In the genomic region with DNA sequence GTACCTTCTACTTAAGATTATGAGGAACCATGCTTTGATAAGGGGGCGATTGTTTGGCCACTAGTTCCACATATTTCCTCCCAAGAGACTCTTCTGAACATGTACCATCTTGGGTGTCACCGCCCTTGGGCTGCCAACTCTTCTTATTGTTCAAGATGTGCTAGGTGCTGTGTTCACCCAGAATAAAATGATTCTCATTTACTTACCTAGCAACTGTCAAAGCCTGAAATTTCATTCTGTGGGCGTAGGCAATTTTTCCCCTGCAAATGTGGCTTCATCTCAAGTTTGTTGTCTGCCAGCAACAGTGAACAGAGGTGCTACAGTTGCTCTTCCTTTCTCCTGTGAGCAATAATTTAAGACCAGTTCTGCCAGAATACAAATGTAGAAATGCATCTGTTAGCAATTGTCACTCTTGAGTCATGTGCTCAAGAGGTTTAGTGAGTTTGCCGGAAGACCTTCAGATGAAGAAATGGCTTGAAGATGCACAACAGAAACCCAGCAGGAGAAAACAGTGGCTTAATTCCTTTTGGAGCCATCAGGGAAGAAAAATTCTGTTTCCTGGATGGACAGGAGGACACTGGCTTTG, we compare ENCODE assay signal across 16 cellular contexts. TPM values are rescaled to one million over a fixed set of nuclear protein-coding genes. Genes with fewer than 3 reads are reported as not detected.
A peak's percentile ranks its signal among the peaks of the same experiment; 100 is the strongest.
DNase-seq lines count a peak whose midpoint lies in the region; ATAC-seq and TF ChIP-seq lines count a peak whose summit lies in the region.
"Had no signal": no experiment of that assay in that cellular context is flagged by ENCODE, and none has a peak within 500 bp of the region (broad histone marks: within the 10 kb centered on the region; RNA-seq: fewer than 3 reads in every experiment).

No MANE protein-coding gene starts in this region.

- H3K4me2 ChIP-seq in GM23248 (ENCODE audit: unreplicated experiment) (no peak overlapping the region), smooth muscle cell (peak overlapping the region; percentile 62)
- H3K4me2 ChIP-seq: KMS-11 had no signal

- no peak for TF ChIP-seq EP300 in stomach (IDR thresholded peaks at IDR 0.05)

- H2AFZ ChIP-seq in GM23248 (no peak overlapping the region), smooth muscle cell (ENCODE audit: low read depth) (no peak overlapping the region)

- peak; percentile 19 for DNase-seq in AG10803 (ENCODE audit: low read depth)
- peak; percentile 3 for DNase-seq in GM23248
- peak; percentile 21 for DNase-seq in fibroblast of peridontal ligament (ENCODE audit: extremely low read depth)
- DNase-seq in smooth muscle cell (lab: John Stamatoyannopoulos, UW; ENCODE audit: unreplicated experiment): no peak
- no peak for DNase-seq in stomach
- no peak for DNase-seq in NCI-H524 treated with DMSO at 0.1 percent for 48 hours (lab: John Stamatoyannopoulos, UW)
- DNase-seq: DND-41, GDM1, HFFc6, NCI-H1436 treated with DMSO at 0.1 percent for 48 hours, NCI-H2081, NCI-H510A, NCI-H82 had no signal

- H3K4me1 ChIP-seq in GM23248 (ENCODE audit: insufficient read depth): no peaks in the 10 kb centered on the region
- peaks cover 5% of the 10 kb centered on the region for H3K4me1 ChIP-seq in smooth muscle cell (ENCODE audit: low read depth)
- H3K4me1 ChIP-seq in stomach: no peaks in the 10 kb centered on the region

- no peak for ATAC-seq in HG02973 (IDR thresholded peaks at IDR 0.05; ENCODE audit: unreplicated experiment)

- 23 to 26% methylated on average over 4 of the region's 4 CpGs for WGBS in GM23248 (ENCODE audit: low coverage in 1 of 2, low lambda C conversion rate in 2 of 2, missing lambda C conversion rate in 2 of 2), 2 experiments
- WGBS in smooth muscle cell (ENCODE audit: low lambda C conversion rate): 83% methylated on average over 4 of the region's 4 CpGs
- 91 to 97% (median 93%) methylated on average over 4 of the region's 4 CpGs for WGBS in stomach, 5 donors

- H3K9me2 ChIP-seq in GM23248 (ENCODE audit: insufficient read depth): no peaks in the 10 kb centered on the region

- H3F3A ChIP-seq in GM23248 (ENCODE audit: insufficient read depth) (no peaks in the 10 kb centered on the region), smooth muscle cell (ENCODE audit: low read depth) (no peaks in the 10 kb centered on the region)

- H3K9ac ChIP-seq in GM23248: no peak overlapping the region
- no peak overlapping the region for H3K9ac ChIP-seq in smooth muscle cell (ENCODE audit: low read depth)
- H3K9ac ChIP-seq: BLaER1 treated with 17β-estradiol and CSF1 and Interleukin-3, amounts not matched to agents 10 nM and 100 nM; KMS-11 had no signal

- no peaks in the 10 kb centered on the region for H3K36me3 ChIP-seq in GM23248 (ENCODE audit: low read depth)
- H3K36me3 ChIP-seq in smooth muscle cell (ENCODE audit: low read depth): no peaks in the 10 kb centered on the region
- H3K36me3 ChIP-seq in stomach: no peaks in the 10 kb centered on the region
- H3K36me3 ChIP-seq: BLaER1 treated with 17β-estradiol and CSF1 and Interleukin-3, amounts not matched to agents 10 nM and 100 nM had no signal

- no peak for TF ChIP-seq POLR2A in stomach (IDR thresholded peaks at IDR 0.05)

- H3K4me3 ChIP-seq in AG10803 (ENCODE audit: low read length) (no peak overlapping the region), GM23248 (no peak overlapping the region), smooth muscle cell (no peak overlapping the region), stomach (no peak overlapping the region)
- H3K4me3 ChIP-seq: BLaER1 treated with 17β-estradiol and CSF1 and Interleukin-3, amounts not matched to agents 10 nM and 100 nM had no signal

- no peaks in the 10 kb centered on the region for H3K9me3 ChIP-seq in GM23248 (ENCODE audit: low read depth)
- H3K9me3 ChIP-seq in smooth muscle cell (replicated peaks; ENCODE audit: low read depth): no peaks in the 10 kb centered on the region
- H3K9me3 ChIP-seq in stomach: peaks cover 0 to 2% (median 0%) of the 10 kb centered on the region in 4 donors

- H3K27ac ChIP-seq in GM23248 (no peak overlapping the region), smooth muscle cell (ENCODE audit: low read depth) (no peak overlapping the region), stomach (no peak overlapping the region)
- H3K27ac ChIP-seq: BLaER1 treated with 17β-estradiol and CSF1 and Interleukin-3, amounts not matched to agents 10 nM and 100 nM; KMS-11 had no signal

- intact Hi-C loops in stomach (cut with DNase I; ENCODE audit: low total_unique reads): no loop called here

- in situ Hi-C loops in GM23248 (cut with MboI): no loop called here

- no peak for TF ChIP-seq CTCF in AG10803 (conservative IDR thresholded peaks at IDR 0.05; ENCODE audit: low read length)
- TF ChIP-seq CTCF in smooth muscle cell (IDR thresholded peaks at IDR 0.05; ENCODE audit: borderline replicate concordance, insufficient read depth, poor library complexity, severe bottlenecking): no peak
- no peak for TF ChIP-seq CTCF in stomach (IDR thresholded peaks at IDR 0.05)

- no peaks in the 10 kb centered on the region for H4K20me1 ChIP-seq in GM23248 (ENCODE audit: insufficient read depth)
- no peaks in the 10 kb centered on the region for H4K20me1 ChIP-seq in smooth muscle cell (ENCODE audit: low read depth)
- H4K20me1 ChIP-seq: BLaER1 treated with 17β-estradiol and CSF1 and Interleukin-3, amounts not matched to agents 10 nM and 100 nM had no signal

- H3K27me3 ChIP-seq in GM23248 (replicated peaks; ENCODE audit: insufficient read depth) (0 out of 2 replicates have a peak, but pooled peaks cover 4% of the 10 kb centered on the region), smooth muscle cell (ENCODE audit: low read depth) (no peaks in the 10 kb centered on the region), stomach (no peaks in the 10 kb centered on the region)
- H3K27me3 ChIP-seq: BLaER1 treated with 17β-estradiol and CSF1 and Interleukin-3, amounts not matched to agents 10 nM and 100 nM had no signal

- H3K79me2 ChIP-seq in GM23248 (ENCODE audit: insufficient read depth) (no peaks in the 10 kb centered on the region), smooth muscle cell (ENCODE audit: low read depth) (no peaks in the 10 kb centered on the region)

RNA-seq across cellular contexts. Expression of a gene that starts 41.3 kb away (rescaled TPM):
- total RNA-seq in GM23248 (2014; rRNA removed; shearing (Covaris generic)): not detected in 2 replicates
- polyA plus RNA-seq in GM23248 (2016; fragmentation: Nextera tagmentation; extraction: Ambion mirVana): 0.11 and 0.22 TPM in 2 replicates
- 106 and 129 TPM in 2 replicates for total RNA-seq in smooth muscle cell
- 62.8 and 88.1 TPM in 2 replicates for polyA plus RNA-seq in smooth muscle cell
- 10 to 100 TPM in 4 of 5 donors, 1 to 10 TPM in 1; 7.5 to 28.0 (median 12.5) TPM for total RNA-seq in stomach
- 1 to 10 TPM; 1.7 to 2.9 (median 2.1) TPM for polyA plus RNA-seq in stomach

Comparison
In these comparisons a context has a peak if more than half of its experiments do, and no peak if none do; other contexts are left out.
1. DNase-seq: peak in AG10803 (single experiment), GM23248 (single experiment) and fibroblast of peridontal ligament (single experiment); none in smooth muscle cell (single experiment), stomach (single experiment) and NCI-H524 treated with DMSO at 0.1 percent for 48 hours (single experiment).